ENCODE assay signal across 12 cellular contexts in genomic region chr15:86650084-86650483, GRCh38.
DNase-seq lines count a peak whose midpoint lies in the region; ATAC-seq and TF ChIP-seq lines count a peak whose summit lies in the region.
"Had no signal": no experiment of that assay in that cellular context is flagged by ENCODE, and none has a peak within 500 bp of the region (broad histone marks: within the 10 kb centered on the region; RNA-seq: fewer than 3 reads in every experiment).

No MANE protein-coding gene starts in this region.

- no peaks in the 10 kb centered on the region for H3K9me3 ChIP-seq in thoracic aorta
- H3K9me3 ChIP-seq: esophagus muscularis mucosa had no signal

- peaks cover 4% of the 10 kb centered on the region for H3K36me3 Mint-ChIP-seq in activated naive CD8-positive, alpha-beta T cell treated with anti-CD3 and anti-CD28 coated beads for 36 hours
- H3K36me3 Mint-ChIP-seq in immature natural killer cell (no peaks in the 10 kb centered on the region), mesothelial cell of epicardium (no peaks in the 10 kb centered on the region)
- H3K36me3 Mint-ChIP-seq: activated naive CD4-positive, alpha-beta T cell treated with anti-CD3 and anti-CD28 coated beads, Interleukin-2, amount 10 ng/mL, durations not matched to agents 7 days and 5 days had no signal

- peak overlapping the region; percentile 21 for H3K27ac Mint-ChIP-seq in activated naive CD8-positive, alpha-beta T cell treated with anti-CD3 and anti-CD28 coated beads for 36 hours
- H3K27ac Mint-ChIP-seq in immature natural killer cell = no peak overlapping the region
- H3K27ac Mint-ChIP-seq in mesothelial cell of epicardium = no peak overlapping the region
- H3K27ac Mint-ChIP-seq: activated naive CD4-positive, alpha-beta T cell treated with anti-CD3 and anti-CD28 coated beads, Interleukin-2, amount 10 ng/mL, durations not matched to agents 7 days and 5 days had no signal

- no peaks in the 10 kb centered on the region for H3K27me3 ChIP-seq in thoracic aorta (replicated peaks; ENCODE audit: insufficient read depth)
- H3K27me3 ChIP-seq: esophagus muscularis mucosa had no signal

- no peaks in the 10 kb centered on the region for H3K27me3 Mint-ChIP-seq in activated naive CD8-positive, alpha-beta T cell treated with anti-CD3 and anti-CD28 coated beads for 36 hours
- H3K27me3 Mint-ChIP-seq in immature natural killer cell (ENCODE audit: low read depth in 3 of 3) (peaks cover 0 to 2% (median 2%) of the 10 kb centered on the region in 3 donors), mesothelial cell of epicardium (ENCODE audit: low read depth) (no peaks in the 10 kb centered on the region)
- H3K27me3 Mint-ChIP-seq: activated naive CD4-positive, alpha-beta T cell treated with anti-CD3 and anti-CD28 coated beads, Interleukin-2, amount 10 ng/mL, durations not matched to agents 7 days and 5 days had no signal

- H3K4me3 Mint-ChIP-seq in activated naive CD8-positive, alpha-beta T cell treated with anti-CD3 and anti-CD28 coated beads for 36 hours = no peak overlapping the region
- H3K4me3 Mint-ChIP-seq in immature natural killer cell (no peak overlapping the region), mesothelial cell of epicardium (no peak overlapping the region)
- H3K4me3 Mint-ChIP-seq: activated naive CD4-positive, alpha-beta T cell treated with anti-CD3 and anti-CD28 coated beads, Interleukin-2, amount 10 ng/mL, durations not matched to agents 7 days and 5 days had no signal

- peaks cover 44% of the 10 kb centered on the region for H3K4me1 Mint-ChIP-seq in activated naive CD8-positive, alpha-beta T cell treated with anti-CD3 and anti-CD28 coated beads for 36 hours
- H3K4me1 Mint-ChIP-seq in immature natural killer cell (peaks cover 43 to 54% of the 10 kb centered on the region in 2 donors), mesothelial cell of epicardium (peaks cover 8% of the 10 kb centered on the region)

- TF ChIP-seq CTCF in thoracic aorta (IDR thresholded peaks at IDR 0.05) = no peak
- TF ChIP-seq CTCF in mesothelial cell of epicardium (IDR thresholded peaks at IDR 0.05; ENCODE audit: unreplicated experiment) = no peak

- no peak overlapping the region for H3K27ac ChIP-seq in thoracic aorta
- H3K27ac ChIP-seq: esophagus muscularis mucosa had no signal

- DNase-seq in stimulated activated CD4-positive, alpha-beta T cell treated with anti-CD3 and anti-CD28 coated beads, Interleukin-4, amount 100 ng/mL, for 24 hours = peak; percentile 19
- no peak for DNase-seq in stimulated activated CD4-positive, alpha-beta T cell treated with anti-CD3 and anti-CD28 coated beads, Interleukin-4, amount 100 ng/mL, for 4 hours
- DNase-seq in MV-4-11 (lab: John Stamatoyannopoulos, UW) (peak; percentile 15), thoracic aorta (ENCODE audit: low spot score) (no peak), immature natural killer cell (no peak), mesothelial cell of epicardium (ENCODE audit: low spot score in 2 of 2, unreplicated experiment in 2 of 2) (no peak)
- DNase-seq in activated naive CD8-positive, alpha-beta T cell treated with anti-CD3 and anti-CD28 coated beads for 36 hours = no peak
- DNase-seq: activated CD4-positive, alpha-beta T cell treated with anti-CD3 and anti-CD28 coated beads for 1 hour; activated naive CD4-positive, alpha-beta T cell treated with anti-CD3 and anti-CD28 coated beads, Interleukin-2, amount 10 ng/mL, durations not matched to agents 7 days and 5 days; NCI-H1436 had no signal

- peak overlapping the region; percentile 1 for H3K4me3 ChIP-seq in thoracic aorta
- H3K4me3 ChIP-seq: esophagus muscularis mucosa had no signal

- H3K4me1 ChIP-seq in thoracic aorta (ENCODE audit: control insufficient read depth in 1 of 2, low read depth in 2 of 2) = peaks cover 0 to 6% of the 10 kb centered on the region in 2 donors

- ATAC-seq in thoracic aorta (ENCODE audit: insufficient number of reproducible peaks, low FRiP score, low read depth) (no peak), GM21381 (IDR thresholded peaks at IDR 0.05; ENCODE audit: unreplicated experiment) (no peak)

- H3K36me3 ChIP-seq in thoracic aorta = no peaks in the 10 kb centered on the region
- H3K36me3 ChIP-seq: esophagus muscularis mucosa had no signal

- H3K9me3 Mint-ChIP-seq in activated naive CD8-positive, alpha-beta T cell treated with anti-CD3 and anti-CD28 coated beads for 36 hours = peaks cover 1% of the 10 kb centered on the region
- no peaks in the 10 kb centered on the region for H3K9me3 Mint-ChIP-seq in immature natural killer cell
- H3K9me3 Mint-ChIP-seq in mesothelial cell of epicardium = no peaks in the 10 kb centered on the region

Comparison
In these comparisons a context has a peak if more than half of its experiments do, and no peak if none do; other contexts are left out.
1. DNase-seq: peak in stimulated activated CD4-positive, alpha-beta T cell treated with anti-CD3 and anti-CD28 coated beads, Interleukin-4, amount 100 ng/mL, for 24 hours (single experiment) and MV-4-11 (single experiment); none in stimulated activated CD4-positive, alpha-beta T cell treated with anti-CD3 and anti-CD28 coated beads, Interleukin-4, amount 100 ng/mL, for 4 hours (0 of 2), activated naive CD8-positive, alpha-beta T cell treated with anti-CD3 and anti-CD28 coated beads for 36 hours (single experiment), thoracic aorta (single experiment), immature natural killer cell (0 of 3) and mesothelial cell of epicardium (0 of 2).